ENCODE assay signal across 9 cellular contexts in the genomic region with DNA sequence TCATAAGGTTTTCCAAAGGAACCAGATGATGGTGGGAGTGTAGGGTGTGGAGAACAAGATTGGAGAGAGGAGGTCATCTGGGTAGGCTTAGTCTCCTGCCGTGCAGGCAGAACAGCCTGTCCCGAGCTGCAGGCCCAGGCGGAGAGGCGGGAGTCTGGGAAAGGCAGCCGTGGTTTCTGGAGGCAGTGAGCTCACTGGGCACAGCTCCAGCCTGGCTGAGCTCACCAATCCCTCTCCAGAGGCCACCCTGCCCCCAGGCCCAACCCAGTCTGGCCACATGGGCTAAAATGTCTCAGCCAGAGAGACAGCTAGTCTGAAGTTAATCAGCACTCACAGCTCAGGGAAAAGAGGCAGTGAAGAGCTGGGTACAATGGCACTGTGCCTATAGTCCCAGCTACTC. TPM values are rescaled to one million over a fixed set of nuclear protein-coding genes. Genes with fewer than 3 reads are reported as not detected.
DNase-seq lines count a peak whose midpoint lies in the region; ATAC-seq and TF ChIP-seq lines count a peak whose summit lies in the region.
"Had no signal": no experiment of that assay in that cellular context is flagged by ENCODE, and none has a peak within 500 bp of the region (broad histone marks: within the 10 kb centered on the region; RNA-seq: fewer than 3 reads in every experiment).

No MANE protein-coding gene starts in this region.

- H2AFZ ChIP-seq in HCT116 (ENCODE audit: low read depth, low read length, poor library complexity, severe bottlenecking) = no peak overlapping the region

- no peaks in the 10 kb centered on the region for H3K79me2 ChIP-seq in HCT116 (ENCODE audit: insufficient read depth, low read length)

- H3K4me2 ChIP-seq in HCT116 (ENCODE audit: low read length) = no peak overlapping the region

- CTCF ChIA-PET in HCT116 (lab: Charles Lee) = interaction anchor here (1.0 kb wide), 1 partner anchor 23 kb away, joined by 3 read pairs; no protein-coding TSS in a partner anchor

- ATAC-seq in HCT116 = peak; percentile 78
- ATAC-seq in HG03196 (IDR thresholded peaks at IDR 0.05; ENCODE audit: unreplicated experiment) = no peak

- no peak overlapping the region for H3K27ac ChIP-seq in HCT116 (ENCODE audit: low read depth, low read length)
- peak overlapping the region in 18 of 21 experiments; percentile 18 to 80 (median 65) for H3K27ac ChIP-seq in skin epidermis

- H3K4me1 ChIP-seq in HCT116 (ENCODE audit: control insufficient read depth in 1 of 2, insufficient read depth in 2 of 2, low read length in 2 of 2) = peaks cover 0 to 8% of the 10 kb centered on the region in 2 experiments; a peak in 2 of 4 replicates

- H3K27me3 ChIP-seq in HCT116 (ENCODE audit: insufficient read depth, low read length) = no peaks in the 10 kb centered on the region

- peaks cover 6 to 15% of the 10 kb centered on the region in 2 experiments; a peak in 3 of 4 replicates for H3K36me3 ChIP-seq in HCT116 (ENCODE audit: control insufficient read depth in 1 of 2, insufficient read depth in 2 of 2, low read length in 2 of 2)

- POLR2A ChIA-PET in HCT116 (lab: Charles Lee) = interaction anchor here (1.4 kb wide), 1 partner anchor 14 kb away, joined by 4 read pairs; no protein-coding TSS in a partner anchor

- DNase-seq in HCT116 (ENCODE audit: low read depth, low spot score) (no peak), astrocyte of the hippocampus (ENCODE audit: low read depth, low spot score) (peak; percentile 99), hypothalamus (lab: John Stamatoyannopoulos, UW) (peak in 43 of 51 donors; percentile 18 to 87 (median 68)), NCI-H1417 treated with DMSO at 0.1 percent for 48 hours (lab: John Stamatoyannopoulos, UW) (no peak)
- DNase-seq in effector CD8-positive, alpha-beta T cell (lab: John Stamatoyannopoulos, UW) = no peak
- no peak for DNase-seq in stimulated activated CD4-positive, alpha-beta T cell treated with anti-CD3 and anti-CD28 coated beads, Interleukin-12 subunit alpha, Interleukin-12 subunit beta, amount 100 ng/mL, for 4 hours
- DNase-seq: activated CD4-positive, alpha-beta T cell treated with anti-CD3 and anti-CD28 coated beads for 1 hour had no signal

- no peak for TF ChIP-seq CTCF in HCT116 (IDR thresholded peaks at IDR 0.05 in 2 of 3, conservative IDR thresholded peaks at IDR 0.05 in 1 of 3; ENCODE audit: borderline replicate concordance in 1 of 3, insufficient read depth in 1 of 3, low read depth in 2 of 3, low read length in 2 of 3)

- TF ChIP-seq RAD21 in HCT116 (IDR thresholded peaks at IDR 0.05; ENCODE audit: low read depth) = no peak

- TF ChIP-seq POLR2A in HCT116 (IDR thresholded peaks at IDR 0.05; ENCODE audit: borderline replicate concordance, extremely low read depth, insufficient read depth, insufficient read length) = no peak

- intact Hi-C loops in HCT116 (cut with micrococcal nuclease) = no loop called here

- H3K4me3 ChIP-seq in HCT116 (replicated peaks in 1 of 2; ENCODE audit: low read depth in 1 of 2, low read length in 2 of 2) (no peak overlapping the region), skin epidermis (no peak overlapping the region)

- BruUV-seq in HCT116 (replicated peaks; lab: Mats Ljungman, UMichigan) = no TSS peak

- H4K20me1 ChIP-seq in HCT116 (ENCODE audit: insufficient read depth) = no peaks in the 10 kb centered on the region

- no peak overlapping the region for H3K9ac ChIP-seq in HCT116 (ENCODE audit: low read length)

- RAD21 ChIA-PET in HCT116 (lab: Charles Lee; ENCODE audit: low non-redundant PET in 1 of 2, low total read pairs in 2 of 2, uncharacterized antibody in 2 of 2, unreplicated experiment in 2 of 2) = no interaction called here

- no peaks in the 10 kb centered on the region for H3K9me3 ChIP-seq in HCT116 (ENCODE audit: control insufficient read depth in 1 of 2, insufficient read depth in 1 of 2, low read depth in 1 of 2, low read length in 2 of 2)

- H3K9me2 ChIP-seq in HCT116 (ENCODE audit: insufficient read depth) = no peaks in the 10 kb centered on the region

TF ChIP-seq in HCT116, 20 proteins besides CTCF, POLR2A, EP300 and RAD21:
- no peak for TF ChIP-seq SP1 (IDR thresholded peaks at IDR 0.05; ENCODE audit: low read depth)
- TF ChIP-seq, protein P1, sequence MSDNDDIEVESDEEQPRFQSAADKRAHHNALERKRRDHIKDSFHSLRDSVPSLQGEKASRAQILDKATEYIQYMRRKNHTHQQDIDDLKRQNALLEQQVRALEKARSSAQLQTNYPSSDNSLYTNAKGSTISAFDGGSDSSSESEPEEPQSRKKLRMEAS (IDR thresholded peaks at IDR 0.05) = peak; percentile 32; the same call in 1 of the 2 replicates

RNA-seq across cellular contexts. Expression of a gene that starts 12.3 kb away (rescaled TPM):
- total RNA-seq in HCT116 (2021; ENCODE audit: unreplicated experiment) = 29.0 TPM
- 60.4 and 81.2 TPM in 2 replicates for polyA plus RNA-seq in HCT116 (2012)

RNA-seq across cellular contexts. Expression of a gene that starts 42.2 kb away (rescaled TPM):
- total RNA-seq in HCT116 (2021; ENCODE audit: unreplicated experiment) = not detected
- polyA plus RNA-seq in HCT116 (2012) = 0.12 and 0.30 TPM in 2 replicates

Comparison
In these comparisons a context has a peak if more than half of its experiments do, and no peak if none do; other contexts are left out.
1. DNase-seq: peak in astrocyte of the hippocampus (single experiment) and hypothalamus (43 of 51); none in HCT116 (single experiment), NCI-H1417 treated with DMSO at 0.1 percent for 48 hours (single experiment), effector CD8-positive, alpha-beta T cell (single experiment) and stimulated activated CD4-positive, alpha-beta T cell treated with anti-CD3 and anti-CD28 coated beads, Interleukin-12 subunit alpha, Interleukin-12 subunit beta, amount 100 ng/mL, for 4 hours (single experiment).